13 cellular contexts compared by ENCODE assay signal in genomic region chr3:50571486-50571885, GRCh38. TPM values are rescaled to one million over a fixed set of nuclear protein-coding genes. Genes with fewer than 3 reads are reported as not detected.
A peak's percentile ranks its signal among the peaks of the same experiment; 100 is the strongest.
DNase-seq lines count a peak whose midpoint lies in the region; ATAC-seq and TF ChIP-seq lines count a peak whose summit lies in the region.
"Had no signal": no experiment of that assay in that cellular context is flagged by ENCODE, and none has a peak within 500 bp of the region (broad histone marks: within the 10 kb centered on the region; RNA-seq: fewer than 3 reads in every experiment).

No MANE protein-coding gene starts in this region.

- peaks cover 3% of the 10 kb centered on the region for H3K4me1 ChIP-seq in prostate gland (replicated peaks)

- H3K4me1 Mint-ChIP-seq in activated naive CD4-positive, alpha-beta T cell treated with anti-CD3 and anti-CD28 coated beads, Interleukin-2, amount 10 ng/mL, durations not matched to agents 7 days and 5 days: peaks cover 81% of the 10 kb centered on the region
- H3K4me1 Mint-ChIP-seq in stimulated activated naive B cell treated with anti-CD40 and anti-IgM and Interleukin-4, amounts not matched to agents 10 μg/mL and 1 μg/mL and 100 μg/mL, for 72 hours: peaks cover 48 to 73% of the 10 kb centered on the region in 2 donors

- no peaks in the 10 kb centered on the region for H3K27me3 Mint-ChIP-seq in activated naive CD4-positive, alpha-beta T cell treated with anti-CD3 and anti-CD28 coated beads, Interleukin-2, amount 10 ng/mL, durations not matched to agents 7 days and 5 days
- H3K27me3 Mint-ChIP-seq in stimulated activated naive B cell treated with anti-CD40 and anti-IgM and Interleukin-4, amounts not matched to agents 10 μg/mL and 1 μg/mL and 100 μg/mL, for 72 hours: no peaks in the 10 kb centered on the region

- intact Hi-C loops in prostate gland (cut with DNase I): no loop called here

- H3K27ac ChIP-seq in prostate gland: no peak overlapping the region
- H3K27ac ChIP-seq: epithelial cell of prostate, KMS-11, VCaP had no signal

- H3K9me3 Mint-ChIP-seq in activated naive CD4-positive, alpha-beta T cell treated with anti-CD3 and anti-CD28 coated beads, Interleukin-2, amount 10 ng/mL, durations not matched to agents 7 days and 5 days: no peaks in the 10 kb centered on the region
- no peaks in the 10 kb centered on the region for H3K9me3 Mint-ChIP-seq in activated naive CD4-positive, alpha-beta T cell treated with anti-CD3 and anti-CD28 coated beads, Interleukin-2, amount 50 U/mL, for 72 hours
- no peaks in the 10 kb centered on the region for H3K9me3 Mint-ChIP-seq in stimulated activated naive B cell treated with anti-CD40 and anti-IgM and Interleukin-4, amounts not matched to agents 10 μg/mL and 1 μg/mL and 100 μg/mL, for 72 hours

- H3K36me3 Mint-ChIP-seq in activated naive CD4-positive, alpha-beta T cell treated with anti-CD3 and anti-CD28 coated beads, Interleukin-2, amount 10 ng/mL, durations not matched to agents 7 days and 5 days: peaks cover 39% of the 10 kb centered on the region
- H3K36me3 Mint-ChIP-seq in activated naive CD4-positive, alpha-beta T cell treated with anti-CD3 and anti-CD28 coated beads, Interleukin-2, amount 50 U/mL, for 72 hours: peaks cover 44 to 50% of the 10 kb centered on the region in 2 donors
- H3K36me3 Mint-ChIP-seq in stimulated activated naive B cell treated with anti-CD40 and anti-IgM and Interleukin-4, amounts not matched to agents 10 μg/mL and 1 μg/mL and 100 μg/mL, for 72 hours: peaks cover 21 to 46% of the 10 kb centered on the region in 2 donors

- no peak for TF ChIP-seq POLR2A in prostate gland (IDR thresholded peaks at IDR 0.05)

- DNase-seq in activated naive CD4-positive, alpha-beta T cell treated with anti-CD3 and anti-CD28 coated beads, Interleukin-2, amount 10 ng/mL, durations not matched to agents 7 days and 5 days: no peak
- no peak for DNase-seq in activated naive CD4-positive, alpha-beta T cell treated with anti-CD3 and anti-CD28 coated beads, Interleukin-2, amount 50 U/mL, for 16 hours
- no peak for DNase-seq in activated naive CD4-positive, alpha-beta T cell treated with anti-CD3 and anti-CD28 coated beads, Interleukin-2, amount 50 U/mL, for 72 hours (ENCODE audit: low spot score in 2 of 2)
- no peak for DNase-seq in stimulated activated naive B cell treated with anti-CD40 and anti-IgM and Interleukin-4, amounts not matched to agents 10 μg/mL and 1 μg/mL and 100 μg/mL, for 72 hours
- DNase-seq in prostate gland (ENCODE audit: low spot score): no peak
- DNase-seq in GM10266 (ENCODE audit: extremely low spot score): no peak
- DNase-seq: NCI-H1105 had no signal

- H3K4me3 Mint-ChIP-seq in activated naive CD4-positive, alpha-beta T cell treated with anti-CD3 and anti-CD28 coated beads, Interleukin-2, amount 10 ng/mL, durations not matched to agents 7 days and 5 days: peak overlapping the region; percentile 99
- H3K4me3 Mint-ChIP-seq in stimulated activated naive B cell treated with anti-CD40 and anti-IgM and Interleukin-4, amounts not matched to agents 10 μg/mL and 1 μg/mL and 100 μg/mL, for 72 hours: peak overlapping the region in 1 of 2 donors; percentile 88

- no peak for TF ChIP-seq CTCF in prostate gland (IDR thresholded peaks at IDR 0.05)
- no peak for TF ChIP-seq CTCF in GM10266 (IDR thresholded peaks at IDR 0.05; ENCODE audit: control insufficient read depth, insufficient read depth, low read depth, missing control alignments)

- H3K27ac Mint-ChIP-seq in activated naive CD4-positive, alpha-beta T cell treated with anti-CD3 and anti-CD28 coated beads, Interleukin-2, amount 10 ng/mL, durations not matched to agents 7 days and 5 days: peak overlapping the region; percentile 92
- peak overlapping the region; percentile 96 to 99 for H3K27ac Mint-ChIP-seq in activated naive CD4-positive, alpha-beta T cell treated with anti-CD3 and anti-CD28 coated beads, Interleukin-2, amount 50 U/mL, for 72 hours
- H3K27ac Mint-ChIP-seq in stimulated activated naive B cell treated with anti-CD40 and anti-IgM and Interleukin-4, amounts not matched to agents 10 μg/mL and 1 μg/mL and 100 μg/mL, for 72 hours: peak overlapping the region; percentile 62

- H3K4me3 ChIP-seq in prostate gland: no peak overlapping the region
- H3K4me3 ChIP-seq: coronary artery, gastroesophageal sphincter, Peyer's patch had no signal

- H3K36me3 ChIP-seq in prostate gland: no peaks in the 10 kb centered on the region
- H3K36me3 ChIP-seq: Peyer's patch had no signal

- CTCF ChIA-PET in activated naive CD4-positive, alpha-beta T cell treated with anti-CD3 and anti-CD28 coated beads, Interleukin-2, amount 10 ng/mL, durations not matched to agents 7 days and 5 days (lab: Charles Lee): interaction anchor here (0.7 to 21.4 kb wide), 13 partner anchors 10 to 819 kb away, joined by 3 to 753 read pairs (median 5); partner anchors contain the start of genes CISH, MAPKAPK3 and RASSF1

- H3K9me3 ChIP-seq in prostate gland: no peaks in the 10 kb centered on the region
- H3K9me3 ChIP-seq: gastroesophageal sphincter, Peyer's patch had no signal

- WGBS in prostate gland: 92% methylated on average over 4 of the region's 4 CpGs

- H3K27me3 ChIP-seq in prostate gland (replicated peaks; ENCODE audit: insufficient read depth): no peaks in the 10 kb centered on the region
- H3K27me3 ChIP-seq: gastroesophageal sphincter, Peyer's patch had no signal

- no peak for ATAC-seq in activated naive CD4-positive, alpha-beta T cell treated with anti-CD3 and anti-CD28 coated beads, Interleukin-2, amount 50 U/mL, for 72 hours
- ATAC-seq in stimulated activated naive B cell treated with anti-CD40 and anti-IgM and Interleukin-4, amounts not matched to agents 10 μg/mL and 1 μg/mL and 100 μg/mL, for 72 hours (replicated peaks): no peak

RNA-seq across cellular contexts. Expression of gene HEMK1, which starts 2.2 kb away (rescaled TPM):
- total RNA-seq in activated naive CD4-positive, alpha-beta T cell treated with anti-CD3 and anti-CD28 coated beads, Interleukin-2, amount 50 U/mL, for 72 hours: 10 to 100 TPM; 69.7 to 74.6 TPM
- total RNA-seq in prostate gland: 10 to 100 TPM in 1 of 2 donors, 1 to 10 TPM in 1; 8.5 to 17.1 TPM

RNA-seq across cellular contexts. Expression of gene C3orf18, which starts 3.9 kb away (rescaled TPM):
- total RNA-seq in activated naive CD4-positive, alpha-beta T cell treated with anti-CD3 and anti-CD28 coated beads, Interleukin-2, amount 50 U/mL, for 72 hours: 10 to 100 TPM; 21.4 to 42.4 TPM
- 10 to 100 TPM in 1 of 2 donors, 1 to 10 TPM in 1; 7.5 to 11.0 TPM for total RNA-seq in prostate gland

RNA-seq across cellular contexts. Expression of gene CISH, which starts 40.1 kb away (rescaled TPM):
- total RNA-seq in activated naive CD4-positive, alpha-beta T cell treated with anti-CD3 and anti-CD28 coated beads, Interleukin-2, amount 50 U/mL, for 72 hours: 100 to 1,000 TPM; 222 to 258 TPM
- total RNA-seq in prostate gland: 1 to 10 TPM; 5.1 to 7.6 TPM

RNA-seq across cellular contexts. Expression of gene MAPKAPK3, which starts 45.5 kb away (rescaled TPM):
- 100 to 1,000 TPM in 1 of 2 donors, 10 to 100 TPM in 1; 94.3 to 153 TPM for total RNA-seq in activated naive CD4-positive, alpha-beta T cell treated with anti-CD3 and anti-CD28 coated beads, Interleukin-2, amount 50 U/mL, for 72 hours
- total RNA-seq in prostate gland: 10 to 100 TPM; 33.2 to 52.3 TPM

Comparison
In these comparisons a context has a peak if more than half of its experiments do, and no peak if none do; other contexts are left out.
1. RNA of gene CISH, which starts 40.1 kb away (total RNA-seq): 222 to 258 TPM in activated naive CD4-positive, alpha-beta T cell treated with anti-CD3 and anti-CD28 coated beads, Interleukin-2, amount 50 U/mL, for 72 hours; 5.1 to 7.6 TPM in prostate gland; every median in the first group is over 10 times any median in the second.
2. Peak in every context shown above with its lines, with median percentiles within 50 percentile points of each other: H3K27ac Mint-ChIP-seq.